In the genomic region with DNA sequence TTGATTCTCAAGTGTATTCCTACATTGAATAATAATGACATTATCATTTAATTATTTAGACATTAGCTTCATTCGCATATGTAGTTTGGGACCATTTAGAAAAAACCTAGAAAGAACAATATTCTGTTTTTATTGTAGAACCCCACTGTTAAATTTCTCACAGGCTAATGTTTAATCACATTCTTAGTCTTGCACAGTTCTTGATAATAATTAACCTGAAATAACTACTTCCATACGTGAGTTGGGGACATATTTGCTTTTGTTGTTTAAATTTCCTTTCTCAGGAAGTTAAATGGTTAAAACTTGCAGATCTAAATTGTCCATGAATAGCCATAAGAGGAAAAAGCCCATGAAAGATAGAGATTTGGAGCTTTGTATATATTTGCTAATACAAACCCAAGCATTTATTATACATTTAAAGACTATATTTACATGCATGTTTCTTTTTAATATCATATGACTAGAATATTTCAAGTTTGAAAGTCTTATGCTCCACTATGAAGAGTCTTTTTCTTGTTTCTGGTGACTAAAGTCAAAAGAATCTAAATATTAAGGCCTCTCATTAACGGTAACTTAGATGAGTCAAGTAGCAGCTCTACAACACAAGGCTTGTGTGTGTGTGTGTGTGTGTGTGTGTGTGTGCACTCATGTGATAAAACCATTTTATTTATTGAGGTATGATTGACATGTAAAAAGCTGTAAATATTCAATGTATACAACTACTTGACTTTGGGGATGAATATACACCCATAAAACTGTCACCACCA, we compare ENCODE assay signal across 22 cellular contexts.
"Had no signal": no experiment of that assay in that cellular context is flagged by ENCODE, and none has a peak within 500 bp of the region (broad histone marks: within the 10 kb centered on the region; RNA-seq: fewer than 3 reads in every experiment).

No MANE protein-coding gene starts in this region.

- H3K4me3 ChIP-seq: ascending aorta, heart left ventricle, ovary, psoas muscle, testis had no signal

- DNase-seq: activated CD4-positive, alpha-beta memory T cell treated with anti-CD3 and anti-CD28 coated beads, Interleukin-2, amount 10 ng/mL, durations not matched to agents 7 days and 5 days; activated CD4-positive, alpha-beta T cell treated with anti-CD3 and anti-CD28 coated beads, Interleukin-2, amount 10 ng/mL, durations not matched to agents 7 days and 5 days; activated CD4-positive, CD25-positive, alpha-beta regulatory T cell treated with anti-CD3 and anti-CD28 coated beads, Interleukin-2, amount 50 U/mL, for 72 hours; activated CD8-positive, alpha-beta memory T cell treated with anti-CD3 and anti-CD28 coated beads, Interleukin-2, amount 50 U/mL, for 48 hours; activated gamma-delta T cell; activated naive CD4-positive, alpha-beta T cell treated with anti-CD3 and anti-CD28 coated beads, Interleukin-2, amount 10 ng/mL, durations not matched to agents 7 days and 5 days; activated naive CD8-positive, alpha-beta T cell treated with anti-CD3 and anti-CD28 coated beads, Interleukin-2, amount 10 ng/mL, durations not matched to agents 7 days and 5 days; activated T-cell treated with anti-CD3 and anti-CD28 coated beads, Interleukin-2, amount 50 U/mL, for 24 hours; cortex of kidney; effector memory CD8-positive, alpha-beta T cell; heart left ventricle; left ventricle myocardium superior; nephron progenitor cell; ovary; psoas muscle; right cardiac atrium; stimulated activated CD4-positive, alpha-beta T cell treated with anti-CD3 and anti-CD28 coated beads, Interleukin-2, amount 100 ng/mL, for 48 hours; stimulated activated naive CD4-positive, alpha-beta T cell treated with Interleukin-2 at 50 U/mL for 16 hours; T-helper 9 cell; testis; trophoblast cell had no signal
